16 cellular contexts compared by ENCODE assay signal in genomic region chr2:25481381-25482310, GRCh38.
DNase-seq lines count a peak whose midpoint lies in the region; ATAC-seq and TF ChIP-seq lines count a peak whose summit lies in the region.
"Had no signal": no experiment of that assay in that cellular context is flagged by ENCODE, and none has a peak within 500 bp of the region (broad histone marks: within the 10 kb centered on the region; RNA-seq: fewer than 3 reads in every experiment).

No MANE protein-coding gene starts in this region.

- no peak overlapping the region for H2BK120ac ChIP-seq in mesenchymal stem cell (ENCODE audit: low read depth, low read length)

- in situ Hi-C loops in mammary epithelial cell (cut with MboI; ENCODE audit: low sequenced_read_pairs in 2 of 2), result no loop called here

- H3K79me1 ChIP-seq in mesenchymal stem cell (replicated peaks; ENCODE audit: low read length, poor library complexity, severe bottlenecking), result no peaks in the 10 kb centered on the region

- H3K9ac ChIP-seq in BLaER1 treated with 17β-estradiol and CSF1 and Interleukin-3, amounts not matched to agents 10 nM and 100 nM, result no peak overlapping the region
- H3K9ac ChIP-seq in mammary epithelial cell (ENCODE audit: insufficient read depth, low read length) (no peak overlapping the region), mesenchymal stem cell (ENCODE audit: low read length) (no peak overlapping the region)

- H3K23ac ChIP-seq in mesenchymal stem cell (ENCODE audit: low read length in 2 of 2), result no peak overlapping the region

- no peak for ATAC-seq in GM18907 (IDR thresholded peaks at IDR 0.05; ENCODE audit: unreplicated experiment)
- ATAC-seq in GM18505 (IDR thresholded peaks at IDR 0.05; ENCODE audit: unreplicated experiment), result no peak
- ATAC-seq: gastrocnemius medialis, upper lobe of right lung had no signal

- H3K36me3 ChIP-seq in BLaER1 treated with 17β-estradiol and CSF1 and Interleukin-3, amounts not matched to agents 10 nM and 100 nM, result peaks cover 0 to 29% (median 12%) of the 10 kb centered on the region in 11 experiments; a peak in 16 of 22 replicates
- H3K36me3 ChIP-seq in mammary epithelial cell (ENCODE audit: insufficient read depth, low read length) (peaks cover 3% of the 10 kb centered on the region), mesenchymal stem cell (ENCODE audit: control insufficient read depth in 1 of 2, insufficient read depth in 2 of 2, low read depth in 1 of 2, low read length in 2 of 2) (no peaks in the 10 kb centered on the region)
- H3K36me3 ChIP-seq: gastrocnemius medialis, upper lobe of right lung had no signal

- no peak overlapping the region for H3K18ac ChIP-seq in mesenchymal stem cell (ENCODE audit: low read depth in 1 of 2, low read length in 2 of 2)

- H2BK12ac ChIP-seq in mesenchymal stem cell (ENCODE audit: low read length in 2 of 2), result no peak overlapping the region

- no peak overlapping the region for H4K91ac ChIP-seq in mesenchymal stem cell (ENCODE audit: low read length)

- peak overlapping the region in 7 of 11 experiments; percentile 13 to 85 (median 80); a peak in 12 of 22 replicates for H3K27ac ChIP-seq in BLaER1 treated with 17β-estradiol and CSF1 and Interleukin-3, amounts not matched to agents 10 nM and 100 nM
- H3K27ac ChIP-seq in mammary epithelial cell (ENCODE audit: insufficient read depth, low read depth, low read length) (no peak overlapping the region), mesenchymal stem cell (ENCODE audit: low read length, poor library complexity, severe bottlenecking) (no peak overlapping the region)
- H3K27ac ChIP-seq: gastrocnemius medialis, upper lobe of right lung had no signal

- peaks cover 14 to 40% (median 27%) of the 10 kb centered on the region in 10 experiments for H3K4me1 ChIP-seq in BLaER1 treated with 17β-estradiol and CSF1 and Interleukin-3, amounts not matched to agents 10 nM and 100 nM
- H3K4me1 ChIP-seq in mammary epithelial cell (ENCODE audit: insufficient read depth, low read length) (peaks cover 22% of the 10 kb centered on the region), mesenchymal stem cell (ENCODE audit: control insufficient read depth, insufficient read depth, low read depth, low read length) (peaks cover 7% of the 10 kb centered on the region)
- H3K4me1 ChIP-seq: gastrocnemius medialis had no signal

- dilution Hi-C loops in mammary epithelial cell (cut with HindIII; ENCODE audit: low sequenced_read_pairs), result no loop called here

- no peak for TF ChIP-seq CTCF in mammary epithelial cell (conservative IDR thresholded peaks at IDR 0.05 in 1 of 2, IDR thresholded peaks at IDR 0.05 in 1 of 2; ENCODE audit: extremely low read depth in 1 of 2, insufficient read depth in 1 of 2, low read depth in 1 of 2, low read length in 2 of 2)

- TF ChIP-seq POLR2A in GM18505 (IDR thresholded peaks at IDR 0.05; ENCODE audit: borderline replicate concordance, extremely low read depth, insufficient read depth, insufficient read length), result no peak

- H3K14ac ChIP-seq in mesenchymal stem cell (ENCODE audit: low read length in 2 of 2), result no peak overlapping the region

- peaks cover 1 to 4% (median 3%) of the 10 kb centered on the region in 11 experiments; a peak in 20 of 22 replicates for H3K9me3 ChIP-seq in BLaER1 treated with 17β-estradiol and CSF1 and Interleukin-3, amounts not matched to agents 10 nM and 100 nM (replicated peaks in 1 of 11)
- no peaks in the 10 kb centered on the region for H3K9me3 ChIP-seq in mammary epithelial cell (replicated peaks; ENCODE audit: insufficient read depth, low read length)
- H3K9me3 ChIP-seq in mesenchymal stem cell (ENCODE audit: control insufficient read depth, low read length), result no peaks in the 10 kb centered on the region
- H3K9me3 ChIP-seq: gastrocnemius medialis, mucosa of descending colon, upper lobe of right lung had no signal

- CTCF ChIA-PET in mammary epithelial cell (lab: Charles Lee; ENCODE audit: low non-redundant PET), result no interaction called here

- no peaks in the 10 kb centered on the region for H3K79me2 ChIP-seq in mammary epithelial cell (ENCODE audit: insufficient read depth, low read length)

- no peak overlapping the region for H2BK5ac ChIP-seq in mesenchymal stem cell (ENCODE audit: low read depth, low read length, poor library complexity, severe bottlenecking)

- H2AFZ ChIP-seq in mammary epithelial cell (ENCODE audit: low read depth, low read length) (no peak overlapping the region), mesenchymal stem cell (ENCODE audit: low read depth, low read length) (no peak overlapping the region)

- no peak overlapping the region for H3K4me3 ChIP-seq in BLaER1 treated with 17β-estradiol and CSF1 and Interleukin-3, amounts not matched to agents 10 nM and 100 nM
- H3K4me3 ChIP-seq in mammary epithelial cell (replicated peaks in 1 of 3; ENCODE audit: insufficient read depth in 1 of 3, low read depth in 2 of 3, low read length in 3 of 3) (no peak overlapping the region), mesenchymal stem cell (ENCODE audit: insufficient read depth in 1 of 2, low read depth in 1 of 2, low read length in 2 of 2) (no peak overlapping the region)
- H3K4me3 ChIP-seq: gastrocnemius medialis, mucosa of descending colon, upper lobe of right lung had no signal

- intact Hi-C loops in mammary epithelial cell (cut with micrococcal nuclease) (no loop called here), posterior vena cava (cut with DNase I) (no loop called here)

- H2AK5ac ChIP-seq in mesenchymal stem cell (ENCODE audit: low read length, severe bottlenecking), result no peak overlapping the region

- no peak overlapping the region for H3K4ac ChIP-seq in mesenchymal stem cell (ENCODE audit: low read depth in 1 of 2, low read length in 2 of 2)

- H2BK15ac ChIP-seq in mesenchymal stem cell (ENCODE audit: low read depth, poor library complexity, severe bottlenecking), result no peak overlapping the region

- peak overlapping the region in 5 of 11 experiments; percentile 4 to 47 (median 32); a peak in 7 of 22 replicates for H3K4me2 ChIP-seq in BLaER1 treated with 17β-estradiol and CSF1 and Interleukin-3, amounts not matched to agents 10 nM and 100 nM
- peak overlapping the region; percentile 52 for H3K4me2 ChIP-seq in mammary epithelial cell (ENCODE audit: insufficient read depth, low read depth, low read length)
- H3K4me2 ChIP-seq in mesenchymal stem cell (ENCODE audit: low read length, poor library complexity, severe bottlenecking), result no peak overlapping the region

- BruUV-seq in mammary epithelial cell (replicated peaks; lab: Mats Ljungman, UMichigan), result no TSS peak

- H4K8ac ChIP-seq in mesenchymal stem cell (ENCODE audit: low read length), result no peak overlapping the region

- DNase-seq in M059J (ENCODE audit: low read depth) (peak; percentile 72), mammary epithelial cell (peak; percentile 35), mesenchymal stem cell (peak; percentile 39), activated gamma-delta T cell (lab: John Stamatoyannopoulos, UW) (no peak), posterior vena cava (ENCODE audit: low spot score) (no peak)
- DNase-seq: activated CD8-positive, alpha-beta memory T cell treated with anti-CD3 and anti-CD28 coated beads, Interleukin-2, amount 50 U/mL, for 4 hours; AML-193; DND-41; gastrocnemius medialis; KG1; mucosa of descending colon; NCI-H2029; upper lobe of right lung had no signal

- no peaks in the 10 kb centered on the region for H4K20me1 ChIP-seq in BLaER1 treated with 17β-estradiol and CSF1 and Interleukin-3, amounts not matched to agents 10 nM and 100 nM
- no peaks in the 10 kb centered on the region for H4K20me1 ChIP-seq in mammary epithelial cell (ENCODE audit: insufficient read depth, low read length)

- H3K27me3 ChIP-seq in BLaER1 treated with 17β-estradiol and CSF1 and Interleukin-3, amounts not matched to agents 10 nM and 100 nM, result no peaks in the 10 kb centered on the region
- H3K27me3 ChIP-seq in mammary epithelial cell (ENCODE audit: insufficient read depth, low read length), result no peaks in the 10 kb centered on the region
- H3K27me3 ChIP-seq in mesenchymal stem cell (ENCODE audit: control insufficient read depth in 1 of 2, insufficient read depth in 1 of 2, low read length in 2 of 2), result no peaks in the 10 kb centered on the region
- H3K27me3 ChIP-seq: gastrocnemius medialis, upper lobe of right lung had no signal

- 19% methylated on average over 4 of the region's 4 CpGs for WGBS in mammary epithelial cell (ENCODE audit: low coverage, missing lambda C conversion rate)
- 77% methylated on average over 3 of the region's 4 CpGs for WGBS in mesenchymal stem cell

Comparison
In these comparisons a context has a peak if more than half of its experiments do, and no peak if none do; other contexts are left out.
1. H3K27ac ChIP-seq: peak in BLaER1 treated with 17β-estradiol and CSF1 and Interleukin-3, amounts not matched to agents 10 nM and 100 nM (7 of 11); none in mammary epithelial cell (single experiment) and mesenchymal stem cell (single experiment).
2. DNase-seq: peak in M059J (single experiment), mammary epithelial cell (single experiment) and mesenchymal stem cell (single experiment); none in activated gamma-delta T cell (single experiment) and posterior vena cava (single experiment).